In the genomic region with DNA sequence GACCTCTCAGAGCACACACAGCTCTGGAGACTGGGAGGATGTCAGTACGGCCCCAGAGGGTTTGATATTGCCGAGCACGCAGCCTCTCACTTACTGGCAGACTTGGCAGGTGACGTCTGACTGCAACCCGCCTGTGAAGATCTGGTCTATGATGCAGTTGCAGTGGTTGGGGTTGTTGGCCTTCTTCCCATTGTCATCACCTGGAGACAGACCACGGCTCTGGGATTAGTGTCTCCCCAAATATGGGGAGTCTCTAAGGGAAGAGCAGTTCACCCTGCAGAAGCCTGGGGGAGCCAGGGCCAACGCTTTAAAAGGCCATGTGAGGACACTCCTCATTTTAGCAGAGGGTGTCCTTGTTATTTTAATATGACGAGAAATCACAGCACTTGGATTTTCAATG, we compare ENCODE assay signal across 15 cellular contexts.
"Had no signal": no experiment of that assay in that cellular context is flagged by ENCODE, and none has a peak within 500 bp of the region (broad histone marks: within the 10 kb centered on the region; RNA-seq: fewer than 3 reads in every experiment).

No MANE protein-coding gene starts in this region.

- H3K27me3 Mint-ChIP-seq: central memory CD8-positive, alpha-beta T cell; dendritic cell treated with granulocyte-macrophage colony-stimulating factor and Interleukin-4, amounts not matched to agents 40 ng/mL and 50 ng/mL, for 4 days; naive B cell; stimulated activated naive CD8-positive, alpha-beta T cell treated with anti-CD3 and anti-CD28 coated beads, Interleukin-15, Interleukin-2, amounts not matched to agents 100 ng/mL and 50 ng/mL, for 24 hours had no signal

- H3K27ac ChIP-seq: neutrophil, SK-N-MC, thoracic aorta had no signal

- H3K27me3 ChIP-seq: neutrophil had no signal

- H3K4me1 Mint-ChIP-seq: mesothelial cell of epicardium, WTC11 had no signal

- H3K27ac Mint-ChIP-seq: activated T-helper 1 cell treated with anti-CD3 and anti-CD28 coated beads, Interleukin-12 subunit alpha, Interleukin-12 subunit beta, Interleukin-2, Interleukin-4 antibody, amounts not matched to agents 30 ng/mL and 10 ng/mL and 1 ng/mL, durations not matched to agents 14 hours and 24 hours and 36 hours; dendritic cell treated with granulocyte-macrophage colony-stimulating factor and Interleukin-4, amounts not matched to agents 40 ng/mL and 50 ng/mL, for 4 days; stimulated activated naive CD8-positive, alpha-beta T cell treated with anti-CD3 and anti-CD28 coated beads, Interleukin-15, Interleukin-2, amounts not matched to agents 100 ng/mL and 50 ng/mL, for 24 hours had no signal

- H3K9me3 Mint-ChIP-seq: activated T-helper 1 cell treated with anti-CD3 and anti-CD28 coated beads, Interleukin-12 subunit alpha, Interleukin-12 subunit beta, Interleukin-2, Interleukin-4 antibody, amounts not matched to agents 30 ng/mL and 10 ng/mL and 1 ng/mL, durations not matched to agents 14 hours and 24 hours and 36 hours; central memory CD8-positive, alpha-beta T cell; dendritic cell treated with granulocyte-macrophage colony-stimulating factor and Interleukin-4, amounts not matched to agents 40 ng/mL and 50 ng/mL, for 4 days; mesothelial cell of epicardium; naive B cell; stimulated activated naive CD8-positive, alpha-beta T cell treated with anti-CD3 and anti-CD28 coated beads, Interleukin-15, Interleukin-2, amounts not matched to agents 100 ng/mL and 50 ng/mL, for 24 hours; WTC11 had no signal

- ATAC-seq: sciatic nerve, WTC11 had no signal

- H3K9me3 ChIP-seq: neutrophil, thoracic aorta had no signal

- H3K4me3 Mint-ChIP-seq: activated T-helper 1 cell treated with anti-CD3 and anti-CD28 coated beads, Interleukin-12 subunit alpha, Interleukin-12 subunit beta, Interleukin-2, Interleukin-4 antibody, amounts not matched to agents 30 ng/mL and 10 ng/mL and 1 ng/mL, durations not matched to agents 14 hours and 24 hours and 36 hours; central memory CD8-positive, alpha-beta T cell; dendritic cell treated with granulocyte-macrophage colony-stimulating factor and Interleukin-4, amounts not matched to agents 40 ng/mL and 50 ng/mL, for 4 days; mesothelial cell of epicardium; stimulated activated naive CD8-positive, alpha-beta T cell treated with anti-CD3 and anti-CD28 coated beads, Interleukin-15, Interleukin-2, amounts not matched to agents 100 ng/mL and 50 ng/mL, for 24 hours; WTC11 had no signal

- DNase-seq: activated CD4-positive, alpha-beta T cell treated with anti-CD3 and anti-CD28 coated beads for 48 hours; activated naive CD4-positive, alpha-beta T cell treated with Interleukin-2 at 50 U/mL for 16 hours; naive B cell; stimulated activated CD4-positive, alpha-beta T cell treated with anti-CD3 and anti-CD28 coated beads, Interleukin-2, amount 100 ng/mL, for 48 hours; T-helper 1 cell had no signal

- H3K4me3 ChIP-seq: SK-N-MC, thoracic aorta had no signal
